16 cellular contexts compared by ENCODE assay signal in genomic region chr5:39465843-39466242, GRCh38. TPM values are rescaled to one million over a fixed set of nuclear protein-coding genes. Genes with fewer than 3 reads are reported as not detected.
DNase-seq lines count a peak whose midpoint lies in the region; ATAC-seq, FAIRE-seq and TF ChIP-seq lines count a peak whose summit lies in the region.
"Had no signal": no experiment of that assay in that cellular context is flagged by ENCODE, and none has a peak within 500 bp of the region (broad histone marks: within the 10 kb centered on the region; RNA-seq: fewer than 3 reads in every experiment).

No MANE protein-coding gene starts in this region.

- DNase-seq in colonic mucosa = no peak
- DNase-seq in mucosa of descending colon = no peak
- no peak for DNase-seq in transverse colon
- no peak for DNase-seq in vagina (ENCODE audit: extremely low spot score in 2 of 2)
- DNase-seq in inferior parietal cortex (ENCODE audit: extremely low spot score) = no peak
- DNase-seq: C1 segment of cervical spinal cord; CD4-positive, alpha-beta memory T cell; DMS79; HCEC 1CT; HFFc6 had no signal

- no peak for TF ChIP-seq EP300 in transverse colon (IDR thresholded peaks at IDR 0.05; ENCODE audit: low read depth)

- no peaks in the 10 kb centered on the region for H3K4me1 ChIP-seq in colonic mucosa
- peaks cover 5% of the 10 kb centered on the region for H3K4me1 ChIP-seq in mucosa of descending colon (ENCODE audit: low read depth)
- peaks cover 0 to 18% (median 3%) of the 10 kb centered on the region in 4 donors for H3K4me1 ChIP-seq in transverse colon
- H3K4me1 ChIP-seq in vagina = no peaks in the 10 kb centered on the region

- in situ Hi-C loops in transverse colon (cut with MboI; ENCODE audit: low pct_ligation_motif_present in 1 of 4, low pct_unique_long_range_greater_than_20kb in 1 of 4, low sequenced_read_pairs in 3 of 4) = no loop called here

- TF ChIP-seq CTCF in colonic mucosa (IDR thresholded peaks at IDR 0.05) (no peak), mucosa of descending colon (IDR thresholded peaks at IDR 0.05) (no peak), transverse colon (IDR thresholded peaks at IDR 0.05) (no peak), vagina (IDR thresholded peaks at IDR 0.05) (no peak)

- FAIRE-seq in endometrium (lab: Jason Lieb, UNC) = peak; percentile 85
- FAIRE-seq: GM12878, H1 had no signal

- peak overlapping the region in 1 of 2 donors; percentile 31 for H3K9ac ChIP-seq in colonic mucosa (ENCODE audit: low read depth in 2 of 2, low read length in 2 of 2)

- H3K27me3 ChIP-seq in colonic mucosa = no peaks in the 10 kb centered on the region
- H3K27me3 ChIP-seq in transverse colon = no peaks in the 10 kb centered on the region
- no peaks in the 10 kb centered on the region for H3K27me3 ChIP-seq in vagina

- 30 to 54% methylated on average over 2 of the region's 2 CpGs for WGBS in transverse colon (ENCODE audit: low coverage in 1 of 2), 2 donors

- intact Hi-C loops in colonic mucosa (cut with DNase I) (no loop called here), mucosa of descending colon (cut with DNase I, micrococcal nuclease) (no loop called here), transverse colon (cut with DNase I; ENCODE audit: low total_unique reads) (no loop called here), vagina (cut with DNase I) (no loop called here)

- ATAC-seq in mucosa of descending colon (peak; percentile 91), HG02885 (IDR thresholded peaks at IDR 0.05; ENCODE audit: poor library complexity, unreplicated experiment) (no peak)
- ATAC-seq: GM12878 had no signal

- H3K36me3 ChIP-seq in colonic mucosa = no peaks in the 10 kb centered on the region
- no peaks in the 10 kb centered on the region for H3K36me3 ChIP-seq in mucosa of descending colon (ENCODE audit: low read depth)
- no peaks in the 10 kb centered on the region for H3K36me3 ChIP-seq in transverse colon
- H3K36me3 ChIP-seq in vagina = no peaks in the 10 kb centered on the region

- H3K4me3 ChIP-seq in colonic mucosa (no peak overlapping the region), mucosa of descending colon (no peak overlapping the region), transverse colon (no peak overlapping the region), vagina (no peak overlapping the region)
- H3K4me3 ChIP-seq: GM12878 had no signal

- H3K9me3 ChIP-seq in colonic mucosa (no peaks in the 10 kb centered on the region), mucosa of descending colon (no peaks in the 10 kb centered on the region), transverse colon (no peaks in the 10 kb centered on the region), vagina (no peaks in the 10 kb centered on the region)

- TF ChIP-seq POLR2A in transverse colon (IDR thresholded peaks at IDR 0.05) (no peak), vagina (IDR thresholded peaks at IDR 0.05) (no peak)

- H3K27ac ChIP-seq in colonic mucosa = peak overlapping the region; percentile 31
- peak overlapping the region; percentile 37 to 75 (median 55) for H3K27ac ChIP-seq in transverse colon
- no peak overlapping the region for H3K27ac ChIP-seq in vagina
- H3K27ac ChIP-seq: HL-60 had no signal

RNA-seq across cellular contexts. Expression of gene DAB2, which starts 41.1 kb away (rescaled TPM):
- total RNA-seq in colonic mucosa (10 to 100 TPM; 43.7 to 46.4 TPM), mucosa of descending colon (10 to 100 TPM; 55.7 to 75.1 (median 65.8) TPM), transverse colon (100 to 1,000 TPM in 1 of 4 donors, 10 to 100 TPM in 3; 34.4 to 143 (median 53.1) TPM), vagina (60.4 TPM)
- total RNA-seq: G401 had no signal
